8 cellular contexts compared by ENCODE assay signal in the genomic region with DNA sequence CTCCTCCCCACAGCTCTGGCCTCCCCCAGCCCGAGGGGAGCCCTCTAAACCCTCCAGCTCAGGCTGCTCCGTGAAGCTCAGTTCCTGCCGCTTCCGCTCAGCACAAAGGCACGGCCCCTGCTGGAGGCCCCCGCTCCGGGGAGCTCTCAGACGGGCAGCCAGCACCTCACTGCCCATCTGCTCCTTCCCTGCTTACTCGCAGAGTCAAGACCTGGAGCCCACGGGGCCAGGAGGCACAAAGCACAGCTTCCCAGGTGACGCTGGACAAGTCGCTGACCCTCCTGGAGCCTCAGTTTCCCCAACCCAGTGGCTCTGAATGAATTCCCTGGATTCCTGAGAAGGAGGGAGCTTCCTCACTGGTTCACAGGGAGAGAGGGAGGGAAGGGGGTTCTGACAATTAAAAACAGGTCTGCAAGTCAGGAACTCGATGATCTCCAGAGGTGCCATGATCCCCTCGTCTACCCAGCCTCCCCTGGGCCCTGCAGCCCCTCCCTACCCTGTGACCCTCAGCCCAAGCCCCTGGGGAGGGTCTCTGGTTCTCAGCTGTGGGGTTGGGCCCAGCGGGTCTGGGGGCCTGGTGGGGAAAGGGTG. TPM values are rescaled to one million over a fixed set of nuclear protein-coding genes. Genes with fewer than 3 reads are reported as not detected.
DNase-seq lines count a peak whose midpoint lies in the region; ATAC-seq and TF ChIP-seq lines count a peak whose summit lies in the region.

No MANE protein-coding gene starts in this region.

- H3K27me3 ChIP-seq in CD8-positive, alpha-beta T cell (ENCODE audit: insufficient read depth, low read length): no peaks in the 10 kb centered on the region
- no peaks in the 10 kb centered on the region for H3K27me3 ChIP-seq in HUES6 (ENCODE audit: control insufficient read depth, insufficient read depth, low read length)

- no peaks in the 10 kb centered on the region for H3K9me3 Mint-ChIP-seq in CD8-positive, alpha-beta T cell

- H3K27ac Mint-ChIP-seq in CD8-positive, alpha-beta T cell: peak overlapping the region; percentile 73

- TF ChIP-seq CTCF in CD8-positive, alpha-beta T cell (IDR thresholded peaks at IDR 0.05): no peak

- peaks cover 23% of the 10 kb centered on the region for H3K4me1 Mint-ChIP-seq in CD8-positive, alpha-beta T cell (ENCODE audit: low read depth)

- POLR2A ChIA-PET in CD8-positive, alpha-beta T cell (lab: Charles Lee): no interaction called here

- intact Hi-C loops in CD8-positive, alpha-beta T cell (cut with DNase I, micrococcal nuclease): no loop called here

- H3K9ac ChIP-seq in HUES6 (ENCODE audit: low read length): peak overlapping the region; percentile 66

- H3K4me1 ChIP-seq in CD8-positive, alpha-beta T cell (ENCODE audit: insufficient read depth, low read length): peaks cover 14% of the 10 kb centered on the region
- H3K4me1 ChIP-seq in HUES6 (ENCODE audit: control insufficient read depth, insufficient read depth, low read length): peaks cover 55% of the 10 kb centered on the region

- H3K9me3 ChIP-seq in CD8-positive, alpha-beta T cell (ENCODE audit: low read length): no peaks in the 10 kb centered on the region
- no peaks in the 10 kb centered on the region for H3K9me3 ChIP-seq in HUES6 (ENCODE audit: control insufficient read depth, insufficient read depth, low read depth, low read length)

- peak in 6 of 7 experiments; percentile 20 to 60 (median 32) for DNase-seq in CD8-positive, alpha-beta T cell
- peak; percentile 69 for DNase-seq in activated effector memory CD4-positive, alpha-beta T cell treated with anti-CD3 and anti-CD28 coated beads, Interleukin-2, amount 50 U/mL, for 16 hours
- DNase-seq in hepatic stellate cell (ENCODE audit: low spot score) (peak; percentile 68), NCI-H526 (lab: John Stamatoyannopoulos, UW) (no peak), NCI-H146 treated with DMSO at 0.1 percent for 48 hours (lab: John Stamatoyannopoulos, UW; ENCODE audit: unreplicated experiment) (no peak)
- peak; percentile 50 for DNase-seq in stimulated activated CD8-positive, alpha-beta memory T cell treated with anti-CD3 and anti-CD28 coated beads, Interleukin-4, amount 100 ng/mL, for 48 hours

- peak; percentile 73 for ATAC-seq in CD8-positive, alpha-beta T cell
- no peak for ATAC-seq in HG03469 (IDR thresholded peaks at IDR 0.05; ENCODE audit: unreplicated experiment)

- H3K4me3 ChIP-seq in CD8-positive, alpha-beta T cell (ENCODE audit: low read depth, low read length): no peak overlapping the region
- H3K4me3 ChIP-seq in HUES6 (ENCODE audit: low read depth, low read length): peak overlapping the region; percentile 36; the same call in 1 of the 2 replicates

- CTCF ChIA-PET in CD8-positive, alpha-beta T cell (lab: Charles Lee): interaction anchor here (0.6 to 1.8 kb wide), 4 partner anchors 24 to 169 kb away, joined by 3 to 4 read pairs (median 4); no protein-coding TSS in a partner anchor

- no peaks in the 10 kb centered on the region for H3K27me3 Mint-ChIP-seq in CD8-positive, alpha-beta T cell (ENCODE audit: low read depth)

- H3K27ac ChIP-seq in CD8-positive, alpha-beta T cell (ENCODE audit: low read depth, low read length): no peak overlapping the region
- H3K27ac ChIP-seq in HUES6 (ENCODE audit: low read depth, low read length): peak overlapping the region; percentile 96

- no peaks in the 10 kb centered on the region for H3K36me3 ChIP-seq in CD8-positive, alpha-beta T cell (ENCODE audit: insufficient read depth, low read length)
- H3K36me3 ChIP-seq in HUES6 (ENCODE audit: control insufficient read depth, insufficient read depth, low read length): peaks cover 5% of the 10 kb centered on the region; the same call in 1 of the 2 replicates

- peak overlapping the region; percentile 72 for H3K4me3 Mint-ChIP-seq in CD8-positive, alpha-beta T cell

- no peaks in the 10 kb centered on the region for H3K36me3 Mint-ChIP-seq in CD8-positive, alpha-beta T cell

RNA-seq across cellular contexts. Expression of a gene that starts 36.2 kb away (rescaled TPM):
- 1 to 10 TPM; 2.0 to 4.3 TPM for total RNA-seq in CD8-positive, alpha-beta T cell

Comparison
In these comparisons a context has a peak if more than half of its experiments do, and no peak if none do; other contexts are left out.
1. DNase-seq: peak in CD8-positive, alpha-beta T cell (6 of 7), activated effector memory CD4-positive, alpha-beta T cell treated with anti-CD3 and anti-CD28 coated beads, Interleukin-2, amount 50 U/mL, for 16 hours (single experiment), hepatic stellate cell (single experiment) and stimulated activated CD8-positive, alpha-beta memory T cell treated with anti-CD3 and anti-CD28 coated beads, Interleukin-4, amount 100 ng/mL, for 48 hours (single experiment); none in NCI-H526 (0 of 2) and NCI-H146 treated with DMSO at 0.1 percent for 48 hours (single experiment).